1 cellular context compared by ENCODE assay signal in the genomic region with DNA sequence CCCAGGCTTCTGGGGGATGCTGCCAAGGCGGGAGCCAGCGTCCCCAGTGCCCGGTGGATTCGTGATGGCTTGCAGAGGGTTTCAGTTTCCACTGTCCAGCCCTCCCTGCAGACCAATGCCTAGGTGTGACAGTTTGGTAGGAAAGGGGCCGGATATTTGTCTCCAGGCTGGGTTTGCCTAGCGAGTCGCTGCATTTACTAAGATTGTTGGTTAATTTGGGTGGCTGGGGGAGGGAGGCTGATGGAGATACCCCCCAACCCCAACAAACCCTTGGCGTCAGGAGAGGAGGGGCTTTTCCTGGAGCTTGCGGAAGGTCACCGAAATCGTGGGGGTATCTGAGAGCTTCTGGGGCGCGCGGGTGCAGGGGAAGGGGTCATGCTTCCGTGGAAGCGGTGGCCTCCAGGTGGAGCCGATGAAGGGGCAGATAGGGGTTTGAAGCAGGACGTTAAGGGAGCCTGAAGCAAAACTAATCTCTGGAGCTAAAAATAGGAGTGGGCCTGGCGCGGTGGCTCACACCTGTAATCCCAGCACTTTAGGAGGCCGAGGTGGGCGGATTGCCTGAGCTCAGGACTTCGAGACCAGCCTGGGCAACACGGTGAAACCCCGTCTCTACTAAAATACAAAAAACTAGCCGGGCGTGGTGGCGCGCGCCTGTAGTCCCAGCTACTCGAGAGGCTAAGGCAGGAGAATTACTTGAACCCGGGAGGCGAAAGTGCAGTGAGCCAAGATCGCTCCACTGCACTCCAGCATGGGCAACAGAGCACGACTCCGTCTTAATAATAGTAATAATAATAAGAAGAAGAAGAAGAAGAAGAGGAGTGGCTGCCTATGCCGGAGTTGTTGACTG.
TF ChIP-seq lines count a peak whose summit lies in the region.

No MANE protein-coding gene starts in this region.

TF ChIP-seq in GM12878, 131 proteins besides CTCF, POLR2A, EP300 and RAD21:
- TF ChIP-seq JUNB (IDR thresholded peaks at IDR 0.05) (no peak), TARDBP (IDR thresholded peaks at IDR 0.05; ENCODE audit: borderline replicate concordance) (no peak), RUNX3 (IDR thresholded peaks at IDR 0.05; ENCODE audit: low read length) (no peak), CHD4 (IDR thresholded peaks at IDR 0.05) (no peak), EGR1 (IDR thresholded peaks at IDR 0.05; ENCODE audit: borderline replicate concordance in 1 of 2, low read depth in 2 of 2, low read length in 2 of 2) (no peak), ZNF217 (IDR thresholded peaks at IDR 0.05) (no peak), ESRRA (IDR thresholded peaks at IDR 0.05; ENCODE audit: low read length) (no peak), RB1 (IDR thresholded peaks at IDR 0.05; ENCODE audit: borderline replicate concordance) (no peak)
- TF ChIP-seq, protein P1, sequence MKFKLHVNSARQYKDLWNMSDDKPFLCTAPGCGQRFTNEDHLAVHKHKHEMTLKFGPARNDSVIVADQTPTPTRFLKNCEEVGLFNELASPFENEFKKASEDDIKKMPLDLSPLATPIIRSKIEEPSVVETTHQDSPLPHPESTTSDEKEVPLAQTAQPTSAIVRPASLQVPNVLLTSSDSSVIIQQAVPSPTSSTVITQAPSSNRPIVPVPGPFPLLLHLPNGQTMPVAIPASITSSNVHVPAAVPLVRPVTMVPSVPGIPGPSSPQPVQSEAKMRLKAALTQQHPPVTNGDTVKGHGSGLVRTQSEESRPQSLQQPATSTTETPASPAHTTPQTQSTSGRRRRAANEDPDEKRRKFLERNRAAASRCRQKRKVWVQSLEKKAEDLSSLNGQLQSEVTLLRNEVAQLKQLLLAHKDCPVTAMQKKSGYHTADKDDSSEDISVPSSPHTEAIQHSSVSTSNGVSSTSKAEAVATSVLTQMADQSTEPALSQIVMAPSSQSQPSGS (IDR thresholded peaks at IDR 0.05; ENCODE audit: low read length) = no peak
- TF ChIP-seq, protein P2, sequence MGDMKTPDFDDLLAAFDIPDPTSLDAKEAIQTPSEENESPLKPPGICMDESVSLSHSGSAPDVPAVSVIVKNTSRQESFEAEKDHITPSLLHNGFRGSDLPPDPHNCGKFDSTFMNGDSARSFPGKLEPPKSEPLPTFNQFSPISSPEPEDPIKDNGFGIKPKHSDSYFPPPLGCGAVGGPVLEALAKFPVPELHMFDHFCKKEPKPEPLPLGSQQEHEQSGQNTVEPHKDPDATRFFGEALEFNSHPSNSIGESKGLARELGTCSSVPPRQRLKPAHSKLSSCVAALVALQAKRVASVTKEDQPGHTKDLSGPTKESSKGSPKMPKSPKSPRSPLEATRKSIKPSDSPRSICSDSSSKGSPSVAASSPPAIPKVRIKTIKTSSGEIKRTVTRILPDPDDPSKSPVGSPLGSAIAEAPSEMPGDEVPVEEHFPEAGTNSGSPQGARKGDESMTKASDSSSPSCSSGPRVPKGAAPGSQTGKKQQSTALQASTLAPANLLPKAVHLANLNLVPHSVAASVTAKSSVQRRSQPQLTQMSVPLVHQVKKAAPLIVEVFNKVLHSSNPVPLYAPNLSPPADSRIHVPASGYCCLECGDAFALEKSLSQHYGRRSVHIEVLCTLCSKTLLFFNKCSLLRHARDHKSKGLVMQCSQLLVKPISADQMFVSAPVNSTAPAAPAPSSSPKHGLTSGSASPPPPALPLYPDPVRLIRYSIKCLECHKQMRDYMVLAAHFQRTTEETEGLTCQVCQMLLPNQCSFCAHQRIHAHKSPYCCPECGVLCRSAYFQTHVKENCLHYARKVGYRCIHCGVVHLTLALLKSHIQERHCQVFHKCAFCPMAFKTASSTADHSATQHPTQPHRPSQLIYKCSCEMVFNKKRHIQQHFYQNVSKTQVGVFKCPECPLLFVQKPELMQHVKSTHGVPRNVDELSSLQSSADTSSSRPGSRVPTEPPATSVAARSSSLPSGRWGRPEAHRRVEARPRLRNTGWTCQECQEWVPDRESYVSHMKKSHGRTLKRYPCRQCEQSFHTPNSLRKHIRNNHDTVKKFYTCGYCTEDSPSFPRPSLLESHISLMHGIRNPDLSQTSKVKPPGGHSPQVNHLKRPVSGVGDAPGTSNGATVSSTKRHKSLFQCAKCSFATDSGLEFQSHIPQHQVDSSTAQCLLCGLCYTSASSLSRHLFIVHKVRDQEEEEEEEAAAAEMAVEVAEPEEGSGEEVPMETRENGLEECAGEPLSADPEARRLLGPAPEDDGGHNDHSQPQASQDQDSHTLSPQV (IDR thresholded peaks at IDR 0.05) = no peak
